Comparison of ENCODE assay signal across 18 cellular contexts in genomic region chr13:100564444-100565223, GRCh38. TPM values are rescaled to one million over a fixed set of nuclear protein-coding genes. Genes with fewer than 3 reads are reported as not detected.
DNase-seq lines count a peak whose midpoint lies in the region; ATAC-seq and TF ChIP-seq lines count a peak whose summit lies in the region.
"Had no signal": no experiment of that assay in that cellular context is flagged by ENCODE, and none has a peak within 500 bp of the region (broad histone marks: within the 10 kb centered on the region; RNA-seq: fewer than 3 reads in every experiment).

No MANE protein-coding gene starts in this region.

- POLR2A ChIA-PET in naive thymus-derived CD4-positive, alpha-beta T cell (lab: Charles Lee), result no interaction called here

- no peaks in the 10 kb centered on the region for H3K79me2 ChIP-seq in GM23338 (replicated peaks; ENCODE audit: insufficient read depth)
- H3K79me2 ChIP-seq in KMS-11 (ENCODE audit: insufficient read depth, low read depth), result no peaks in the 10 kb centered on the region
- no peaks in the 10 kb centered on the region for H3K79me2 ChIP-seq in neural progenitor cell (ENCODE audit: low read depth)

- H3K4me2 ChIP-seq in GM23338 (no peak overlapping the region), KMS-11 (peak overlapping the region; percentile 67), neural progenitor cell (no peak overlapping the region)

- TF ChIP-seq CTCF in GM23338 (conservative IDR thresholded peaks at IDR 0.05; ENCODE audit: low read depth in 2 of 2) (peak in 1 of 2 experiments; percentile 21; a peak in 2 of 4 replicates), KMS-11 (conservative IDR thresholded peaks at IDR 0.05; ENCODE audit: low read depth, low read length) (no peak), choroid plexus epithelial cell (conservative IDR thresholded peaks at IDR 0.05; ENCODE audit: low read depth, low read length) (no peak), neural progenitor cell (IDR thresholded peaks at IDR 0.05) (no peak)

- DNase-seq in GM23338 (ENCODE audit: low spot score), result no peak
- peak; percentile 39 for DNase-seq in choroid plexus epithelial cell (ENCODE audit: low read depth)
- DNase-seq in neural progenitor cell (ENCODE audit: low spot score), result no peak
- DNase-seq in naive thymus-derived CD4-positive, alpha-beta T cell, result no peak
- DNase-seq in central memory CD4-positive, alpha-beta T cell, result no peak
- no peak for DNase-seq in middle frontal gyrus (ENCODE audit: extremely low spot score, low spot score)
- DNase-seq: CD4-positive, CD25-positive, alpha-beta regulatory T cell; EL; GF-D8; H9; Kasumi-1; NCI-H187; NCI-H226; NCI-H510A treated with DMSO at 0.1 percent for 48 hours; NCI-H748 treated with DMSO at 0.1 percent for 48 hours; Peyer's patch had no signal

- H3K4me1 Mint-ChIP-seq in GM23338 (peaks cover 9% of the 10 kb centered on the region), neural progenitor cell (peaks cover 4% of the 10 kb centered on the region)
- peaks cover 0 to 12% (median 4%) of the 10 kb centered on the region in 7 donors for H3K4me1 Mint-ChIP-seq in naive thymus-derived CD4-positive, alpha-beta T cell

- CTCF ChIA-PET in naive thymus-derived CD4-positive, alpha-beta T cell (lab: Charles Lee), result no interaction called here

- H2AFZ ChIP-seq in GM23338, result peak overlapping the region; percentile 19; the same call in 1 of the 2 replicates
- no peak overlapping the region for H2AFZ ChIP-seq in KMS-11 (ENCODE audit: low read depth)
- H2AFZ ChIP-seq in neural progenitor cell (replicated peaks), result no peak overlapping the region

- H3K9ac ChIP-seq in KMS-11, result peak overlapping the region; percentile 36; the same call in 1 of the 2 replicates
- no peak overlapping the region for H3K9ac ChIP-seq in neural progenitor cell

- H3K27me3 Mint-ChIP-seq in GM23338 (ENCODE audit: insufficient read depth, low read depth, poor library complexity), result peaks cover 2% of the 10 kb centered on the region
- H3K27me3 Mint-ChIP-seq in neural progenitor cell (ENCODE audit: insufficient read depth, low read depth), result peaks cover 3% of the 10 kb centered on the region
- no peaks in the 10 kb centered on the region for H3K27me3 Mint-ChIP-seq in naive thymus-derived CD4-positive, alpha-beta T cell
- H3K27me3 Mint-ChIP-seq: CD4-positive, CD25-positive, alpha-beta regulatory T cell; IgD-negative memory B cell had no signal

- H3K27me3 ChIP-seq in GM23338 (ENCODE audit: insufficient read depth) (no peaks in the 10 kb centered on the region), KMS-11 (ENCODE audit: insufficient read depth, low read depth) (no peaks in the 10 kb centered on the region), neural progenitor cell (no peaks in the 10 kb centered on the region)
- no peaks in the 10 kb centered on the region for H3K27me3 ChIP-seq in naive thymus-derived CD4-positive, alpha-beta T cell (ENCODE audit: control insufficient read depth in 2 of 2, insufficient read depth in 2 of 2, low read length in 2 of 2)
- H3K27me3 ChIP-seq: Peyer's patch had no signal

- H3K9me3 ChIP-seq in neural progenitor cell (ENCODE audit: low read depth), result no peaks in the 10 kb centered on the region
- no peaks in the 10 kb centered on the region for H3K9me3 ChIP-seq in naive thymus-derived CD4-positive, alpha-beta T cell (ENCODE audit: control insufficient read depth in 2 of 3, low read length in 3 of 3)
- H3K9me3 ChIP-seq: Peyer's patch had no signal

- peaks cover 4% of the 10 kb centered on the region; the same call in 1 of the 2 replicates for H3K9me2 ChIP-seq in GM23338 (ENCODE audit: insufficient read depth)

- no peak overlapping the region for H3K27ac Mint-ChIP-seq in GM23338
- peak overlapping the region; percentile 27 for H3K27ac Mint-ChIP-seq in neural progenitor cell
- peak overlapping the region in 1 of 9 donors; percentile 32 for H3K27ac Mint-ChIP-seq in naive thymus-derived CD4-positive, alpha-beta T cell
- H3K27ac Mint-ChIP-seq: CD4-positive, CD25-positive, alpha-beta regulatory T cell; IgD-negative memory B cell had no signal

- H3K9me3 Mint-ChIP-seq in GM23338 (peaks cover 15% of the 10 kb centered on the region), neural progenitor cell (peaks cover 19% of the 10 kb centered on the region)
- H3K9me3 Mint-ChIP-seq in naive thymus-derived CD4-positive, alpha-beta T cell, result peaks cover 0 to 9% (median 0%) of the 10 kb centered on the region in 11 donors

- H3K36me3 Mint-ChIP-seq in GM23338 (ENCODE audit: low read depth), result peaks cover 16% of the 10 kb centered on the region
- peaks cover 6% of the 10 kb centered on the region for H3K36me3 Mint-ChIP-seq in neural progenitor cell
- H3K36me3 Mint-ChIP-seq in naive thymus-derived CD4-positive, alpha-beta T cell, result peaks cover 8 to 37% (median 15%) of the 10 kb centered on the region in 5 donors

- H3K4me1 ChIP-seq in GM23338 (ENCODE audit: insufficient read depth) (peaks cover 5% of the 10 kb centered on the region; the same call in 1 of the 2 replicates), KMS-11 (ENCODE audit: low read depth, poor library complexity, severe bottlenecking) (peaks cover 35% of the 10 kb centered on the region), neural progenitor cell (no peaks in the 10 kb centered on the region)
- no peaks in the 10 kb centered on the region for H3K4me1 ChIP-seq in naive thymus-derived CD4-positive, alpha-beta T cell (ENCODE audit: control insufficient read depth in 2 of 2, insufficient read depth in 2 of 2, low read length in 2 of 2)
- H3K4me1 ChIP-seq: Peyer's patch had no signal

- H4K20me1 ChIP-seq in GM23338 (replicated peaks; ENCODE audit: insufficient read depth) (no peaks in the 10 kb centered on the region), KMS-11 (ENCODE audit: insufficient read depth) (no peaks in the 10 kb centered on the region), neural progenitor cell (ENCODE audit: low read depth) (no peaks in the 10 kb centered on the region)

- H3F3A ChIP-seq in GM23338 (replicated peaks; ENCODE audit: low read depth) (0 out of 2 replicates have a peak, but pooled peaks cover 9% of the 10 kb centered on the region), neural progenitor cell (ENCODE audit: low read depth) (no peaks in the 10 kb centered on the region)

- H3K36me3 ChIP-seq in GM23338 (ENCODE audit: insufficient read depth) (peaks cover 4% of the 10 kb centered on the region; the same call in 1 of the 2 replicates), KMS-11 (ENCODE audit: insufficient read depth) (no peaks in the 10 kb centered on the region), neural progenitor cell (no peaks in the 10 kb centered on the region)
- H3K36me3 ChIP-seq in naive thymus-derived CD4-positive, alpha-beta T cell (ENCODE audit: control insufficient read depth in 2 of 3, insufficient read depth in 3 of 3, low read length in 3 of 3), result no peaks in the 10 kb centered on the region
- H3K36me3 ChIP-seq: Peyer's patch had no signal

- intact Hi-C loops in naive thymus-derived CD4-positive, alpha-beta T cell (cut with micrococcal nuclease), result no loop called here

- ATAC-seq in GM23338, result peak; percentile 67
- ATAC-seq in naive thymus-derived CD4-positive, alpha-beta T cell, result no peak

- H3K4me3 Mint-ChIP-seq in GM23338, result no peak overlapping the region
- no peak overlapping the region for H3K4me3 Mint-ChIP-seq in neural progenitor cell
- H3K4me3 Mint-ChIP-seq in naive thymus-derived CD4-positive, alpha-beta T cell, result no peak overlapping the region
- H3K4me3 Mint-ChIP-seq: CD4-positive, CD25-positive, alpha-beta regulatory T cell; H9; IgD-negative memory B cell had no signal

- H3K27ac ChIP-seq in GM23338 (ENCODE audit: low read depth) (no peak overlapping the region), KMS-11 (peak overlapping the region; percentile 67), neural progenitor cell (no peak overlapping the region)
- H3K27ac ChIP-seq in naive thymus-derived CD4-positive, alpha-beta T cell (ENCODE audit: low read depth, low read length), result no peak overlapping the region
- H3K27ac ChIP-seq: Peyer's patch had no signal

- no peak overlapping the region for H3K4me3 ChIP-seq in GM23338
- H3K4me3 ChIP-seq in KMS-11 (IDR thresholded peaks at IDR 0.05; ENCODE audit: insufficient read depth, low read depth, low read length), result no peak overlapping the region
- no peak overlapping the region for H3K4me3 ChIP-seq in choroid plexus epithelial cell (ENCODE audit: low read depth, low read length)
- H3K4me3 ChIP-seq in neural progenitor cell, result no peak overlapping the region
- H3K4me3 ChIP-seq in naive thymus-derived CD4-positive, alpha-beta T cell (ENCODE audit: low read length), result no peak overlapping the region
- H3K4me3 ChIP-seq: Peyer's patch had no signal

TF ChIP-seq in GM23338, 12 proteins besides CTCF, POLR2A, EP300 and RAD21 (continues in another document):
- TF ChIP-seq NANOG (IDR thresholded peaks at IDR 0.05; ENCODE audit: borderline replicate concordance) (no peak), JUNB (IDR thresholded peaks at IDR 0.05; ENCODE audit: unreplicated experiment) (no peak), POLR2AphosphoS5 (IDR thresholded peaks at IDR 0.05; ENCODE audit: low read depth) (no peak), STAT1 (IDR thresholded peaks at IDR 0.05; ENCODE audit: unreplicated experiment) (no peak), ETS1 (IDR thresholded peaks at IDR 0.05) (no peak)

RNA-seq across cellular contexts. Expression of gene GGACT, which starts 24.0 kb away (rescaled TPM):
- total RNA-seq in GM23338 (2014; rRNA removed; shearing (Covaris generic)), result 0.24 and 1.1 TPM in 2 replicates
- polyA plus RNA-seq in GM23338 (2016; fragmentation: Nextera tagmentation; extraction: Ambion mirVana), result 0.61 and 1.0 TPM in 2 replicates
- 1.3 and 3.6 TPM in 2 replicates for total RNA-seq in neural progenitor cell (ENCODE audit: low replicate concordance)
- 1 to 10 TPM; 5.3 to 8.7 (median 7.4) TPM for total RNA-seq in naive thymus-derived CD4-positive, alpha-beta T cell
- 10 to 100 TPM in 1 of 2 donors, 1 to 10 TPM in 1; 4.9 to 10.4 TPM for polyA plus RNA-seq in naive thymus-derived CD4-positive, alpha-beta T cell
